Comparison of ENCODE assay signal across 10 cellular contexts in the genomic region with DNA sequence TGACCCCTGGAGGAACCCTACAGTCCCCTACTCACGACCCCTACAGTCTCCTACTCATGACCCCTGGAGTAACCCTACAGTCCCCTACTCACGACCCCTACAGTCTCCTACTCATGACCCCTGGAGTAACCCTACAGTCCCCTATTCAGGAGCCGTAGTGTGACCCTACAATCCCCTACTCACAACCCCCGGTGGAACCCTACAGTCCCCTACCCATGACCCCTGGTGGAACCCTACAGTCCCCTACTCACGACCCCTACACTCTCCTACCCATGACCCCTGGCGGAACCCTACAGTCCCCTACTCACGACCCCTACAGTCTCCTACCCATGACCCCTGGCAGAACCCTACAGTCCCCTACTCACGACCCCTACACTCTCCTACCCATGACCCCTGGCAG. TPM values are rescaled to one million over a fixed set of nuclear protein-coding genes. Genes with fewer than 3 reads are reported as not detected.
A peak's percentile ranks its signal among the peaks of the same experiment; 100 is the strongest.
DNase-seq lines count a peak whose midpoint lies in the region; FAIRE-seq and TF ChIP-seq lines count a peak whose summit lies in the region.
"Not testable (repeated sequence)": the region's sequence is repeated elsewhere in the genome, so short reads cannot be mapped to it uniquely, and the experiment has no call there.
"Had no signal": no experiment of that assay in that cellular context is flagged by ENCODE, and none has a peak within 500 bp of the region (broad histone marks: within the 10 kb centered on the region; RNA-seq: fewer than 3 reads in every experiment).

No MANE protein-coding gene starts in this region.

- not testable (repeated sequence) for H3K4me1 ChIP-seq in kidney (ENCODE audit: control insufficient read depth in 1 of 2, insufficient read depth in 1 of 2, low read depth in 1 of 2, low read length in 2 of 2)

- not testable (repeated sequence) for H3K27ac ChIP-seq in kidney (ENCODE audit: low read depth in 2 of 2, low read length in 2 of 2)

- intact Hi-C loops in kidney (cut with DNase I): not testable (repeated sequence)

- not testable (repeated sequence) for TF ChIP-seq CTCF in kidney (IDR thresholded peaks at IDR 0.05; ENCODE audit: borderline replicate concordance, extremely low read depth, insufficient read depth)

- not testable (repeated sequence) for H3K9me3 ChIP-seq in kidney (ENCODE audit: control insufficient read depth in 1 of 2, low read length in 2 of 2)

- H3K4me3 ChIP-seq in kidney (ENCODE audit: low read length in 2 of 2): not testable (repeated sequence)

- H3K36me3 ChIP-seq in kidney (ENCODE audit: control insufficient read depth in 1 of 2, insufficient read depth in 2 of 2, low read length in 2 of 2): not testable (repeated sequence)

- FAIRE-seq in kidney (lab: Jason Lieb, UNC): not testable (repeated sequence)

- H3K9ac ChIP-seq in kidney (ENCODE audit: low read length in 2 of 2): not testable (repeated sequence)

- peak; percentile 2 for DNase-seq in kidney

RNA-seq across cellular contexts. Expression of gene CSF2RA, which starts 29.0 kb away (rescaled TPM):
- 15.5 TPM for total RNA-seq in kidney
- polyA plus RNA-seq in kidney (ENCODE audit: insufficient read depth, low read depth, low replicate concordance): 1.9 TPM
- total RNA-seq: A673; CD4-positive, CD25-positive, alpha-beta regulatory T cell; CD8-positive, alpha-beta T cell had no signal
- polyA plus RNA-seq: AG04450; CD4-positive, CD25-positive, alpha-beta regulatory T cell; CD8-positive, alpha-beta memory T cell had no signal

RNA-seq across cellular contexts. Expression of gene IL3RA, which starts 39.0 kb away (rescaled TPM):
- total RNA-seq in kidney: 4.6 TPM
- polyA plus RNA-seq in kidney (ENCODE audit: insufficient read depth, low read depth, low replicate concordance): 10.2 TPM
- total RNA-seq: A172, Caco-2, Calu3, Daoy had no signal
- polyA plus RNA-seq: AG04450; CD8-positive, alpha-beta memory T cell had no signal
